ENCODE assay signal across 1 cellular context in genomic region chr7:148954766-148955165, GRCh38.
TF ChIP-seq lines count a peak whose summit lies in the region.

No MANE protein-coding gene starts in this region.

TF ChIP-seq in HepG2, 621 proteins besides CTCF, POLR2A, EP300 and RAD21 (continued from another document):
- TF ChIP-seq, protein P1, sequence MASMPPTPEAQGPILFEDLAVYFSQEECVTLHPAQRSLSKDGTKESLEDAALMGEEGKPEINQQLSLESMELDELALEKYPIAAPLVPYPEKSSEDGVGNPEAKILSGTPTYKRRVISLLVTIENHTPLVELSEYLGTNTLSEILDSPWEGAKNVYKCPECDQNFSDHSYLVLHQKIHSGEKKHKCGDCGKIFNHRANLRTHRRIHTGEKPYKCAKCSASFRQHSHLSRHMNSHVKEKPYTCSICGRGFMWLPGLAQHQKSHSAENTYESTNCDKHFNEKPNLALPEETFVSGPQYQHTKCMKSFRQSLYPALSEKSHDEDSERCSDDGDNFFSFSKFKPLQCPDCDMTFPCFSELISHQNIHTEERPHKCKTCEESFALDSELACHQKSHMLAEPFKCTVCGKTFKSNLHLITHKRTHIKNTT (CRISPR knock-in tag; IDR thresholded peaks at IDR 0.05): no peak
